In genomic region chr19:19513671-19514070, GRCh38 we compare ENCODE assay signal across 21 cellular contexts. TPM values are rescaled to one million over a fixed set of nuclear protein-coding genes. Genes with fewer than 3 reads are reported as not detected.
DNase-seq lines count a peak whose midpoint lies in the region; ATAC-seq, FAIRE-seq and TF ChIP-seq lines count a peak whose summit lies in the region.
"Had no signal": no experiment of that assay in that cellular context is flagged by ENCODE, and none has a peak within 500 bp of the region (broad histone marks: within the 10 kb centered on the region; RNA-seq: fewer than 3 reads in every experiment).

No MANE protein-coding gene starts in this region.

- no peak overlapping the region for H3K27ac ChIP-seq in astrocyte (ENCODE audit: low read depth, low read length)
- peak overlapping the region in 1 of 5 donors; percentile 25 for H3K27ac ChIP-seq in stomach
- H3K27ac ChIP-seq: 22Rv1, ascending aorta, HL-60, upper lobe of left lung had no signal

- H3K36me3 Mint-ChIP-seq in activated CD4-positive, alpha-beta memory T cell treated with anti-CD3 and anti-CD28 coated beads, Interleukin-2, amount 10 ng/mL, durations not matched to agents 7 days and 5 days (ENCODE audit: low read depth), result peaks cover 14% of the 10 kb centered on the region
- H3K36me3 Mint-ChIP-seq in activated CD4-positive, alpha-beta memory T cell treated with anti-CD3 and anti-CD28 coated beads for 36 hours, result peaks cover 8% of the 10 kb centered on the region
- H3K36me3 Mint-ChIP-seq in astrocyte (ENCODE audit: low read depth, unreplicated experiment), result peaks cover 8% of the 10 kb centered on the region
- peaks cover 0 to 4% (median 0%) of the 10 kb centered on the region in 3 donors for H3K36me3 Mint-ChIP-seq in naive thymus-derived CD8-positive, alpha-beta T cell

- H3K9me3 ChIP-seq in astrocyte (ENCODE audit: insufficient read depth, low read depth, low read length), result peaks cover 11% of the 10 kb centered on the region
- no peaks in the 10 kb centered on the region for H3K9me3 ChIP-seq in stomach
- H3K9me3 ChIP-seq: ascending aorta, upper lobe of left lung had no signal

- TF ChIP-seq CTCF in astrocyte (IDR thresholded peaks at IDR 0.05; ENCODE audit: insufficient read depth, low read depth, low read length), result no peak
- TF ChIP-seq CTCF in stomach (IDR thresholded peaks at IDR 0.05), result no peak
- no peak for TF ChIP-seq CTCF in GM13976 (IDR thresholded peaks at IDR 0.05; ENCODE audit: borderline replicate concordance, control extremely low read depth, extremely low read depth, insufficient read depth, missing control alignments)

- no peaks in the 10 kb centered on the region for H3K36me3 ChIP-seq in astrocyte (ENCODE audit: insufficient read depth, low read length)
- peaks cover 0 to 6% (median 0%) of the 10 kb centered on the region in 4 donors for H3K36me3 ChIP-seq in stomach
- H3K36me3 ChIP-seq: ascending aorta, upper lobe of left lung had no signal

- 84 to 88% (median 85%) methylated on average over 16 of the region's 16 CpGs for WGBS in stomach, 5 donors

- H3K79me2 ChIP-seq in astrocyte (ENCODE audit: insufficient read depth, low read length), result peaks cover 21% of the 10 kb centered on the region

- H3K4me1 ChIP-seq in astrocyte (ENCODE audit: insufficient read depth, low read length) (peaks cover 5% of the 10 kb centered on the region), stomach (peaks cover 23 to 42% (median 39%) of the 10 kb centered on the region in 4 donors)

- DNase-seq in activated CD4-positive, alpha-beta memory T cell treated with anti-CD3 and anti-CD28 coated beads, Interleukin-2, amount 10 ng/mL, durations not matched to agents 7 days and 5 days, result no peak
- DNase-seq in activated CD4-positive, alpha-beta memory T cell treated with anti-CD3 and anti-CD28 coated beads for 36 hours, result no peak
- DNase-seq in astrocyte (ENCODE audit: low read depth) (no peak), stomach (no peak), GM13976 (ENCODE audit: low spot score) (no peak), NCI-H526 (lab: John Stamatoyannopoulos, UW) (no peak), iPS-NIHi7 (ENCODE audit: extremely low spot score) (no peak)
- DNase-seq in naive thymus-derived CD8-positive, alpha-beta T cell, result no peak
- DNase-seq: activated CD4-positive, alpha-beta T cell treated with anti-CD3 and anti-CD28 coated beads for 4 hours; activated CD8-positive, alpha-beta memory T cell treated with anti-CD3 and anti-CD28 coated beads, Interleukin-2, amount 10 ng/mL, durations not matched to agents 7 days and 5 days; activated effector memory CD4-positive, alpha-beta T cell treated with Interleukin-2 at 50 U/mL for 16 hours; AML-193; cerebellar nuclear complex; IMR-90; NCI-H1436; NCI-H2171 had no signal

- peak overlapping the region; percentile 13 for H3K4me3 Mint-ChIP-seq in activated CD4-positive, alpha-beta memory T cell treated with anti-CD3 and anti-CD28 coated beads, Interleukin-2, amount 10 ng/mL, durations not matched to agents 7 days and 5 days
- H3K4me3 Mint-ChIP-seq in activated CD4-positive, alpha-beta memory T cell treated with anti-CD3 and anti-CD28 coated beads for 36 hours, result no peak overlapping the region
- H3K4me3 Mint-ChIP-seq in astrocyte (ENCODE audit: unreplicated experiment), result no peak overlapping the region
- H3K4me3 Mint-ChIP-seq in naive thymus-derived CD8-positive, alpha-beta T cell, result peak overlapping the region in 6 of 10 donors; percentile 15 to 77 (median 42)
- H3K4me3 Mint-ChIP-seq: activated CD8-positive, alpha-beta memory T cell treated with anti-CD3 and anti-CD28 coated beads, Interleukin-2, amount 10 ng/mL, durations not matched to agents 7 days and 5 days had no signal

- no peak for TF ChIP-seq POLR2A in stomach (IDR thresholded peaks at IDR 0.05)

- no peak for TF ChIP-seq EP300 in stomach (IDR thresholded peaks at IDR 0.05)

- H2AFZ ChIP-seq in astrocyte (ENCODE audit: low read depth, low read length), result no peak overlapping the region

- no peaks in the 10 kb centered on the region for H3K27me3 Mint-ChIP-seq in activated CD4-positive, alpha-beta memory T cell treated with anti-CD3 and anti-CD28 coated beads, Interleukin-2, amount 10 ng/mL, durations not matched to agents 7 days and 5 days
- no peaks in the 10 kb centered on the region for H3K27me3 Mint-ChIP-seq in activated CD4-positive, alpha-beta memory T cell treated with anti-CD3 and anti-CD28 coated beads for 36 hours
- no peaks in the 10 kb centered on the region for H3K27me3 Mint-ChIP-seq in astrocyte (ENCODE audit: low read depth, unreplicated experiment)
- no peaks in the 10 kb centered on the region for H3K27me3 Mint-ChIP-seq in naive thymus-derived CD8-positive, alpha-beta T cell
- H3K27me3 Mint-ChIP-seq: activated CD8-positive, alpha-beta memory T cell treated with anti-CD3 and anti-CD28 coated beads, Interleukin-2, amount 10 ng/mL, durations not matched to agents 7 days and 5 days had no signal

- H3K27me3 ChIP-seq in astrocyte (ENCODE audit: insufficient read depth, low read length) (no peaks in the 10 kb centered on the region), stomach (no peaks in the 10 kb centered on the region)
- H3K27me3 ChIP-seq: ascending aorta, upper lobe of left lung had no signal

- H3K4me3 ChIP-seq in astrocyte (ENCODE audit: insufficient read depth, low read depth, low read length) (no peak overlapping the region), stomach (peak overlapping the region in 3 of 4 donors; percentile 13 to 16 (median 13))

- CTCF ChIA-PET in activated CD4-positive, alpha-beta memory T cell treated with anti-CD3 and anti-CD28 coated beads, Interleukin-2, amount 10 ng/mL, durations not matched to agents 7 days and 5 days (lab: Charles Lee), result interaction anchor here (0.6 kb wide), 1 partner anchor 1305 kb away, joined by 3 read pairs; no protein-coding TSS in a partner anchor
- CTCF ChIA-PET in activated CD4-positive, alpha-beta memory T cell treated with anti-CD3 and anti-CD28 coated beads for 36 hours (lab: Charles Lee), result no interaction called here

- peaks cover 18% of the 10 kb centered on the region for H3K4me1 Mint-ChIP-seq in activated CD4-positive, alpha-beta memory T cell treated with anti-CD3 and anti-CD28 coated beads, Interleukin-2, amount 10 ng/mL, durations not matched to agents 7 days and 5 days
- H3K4me1 Mint-ChIP-seq in activated CD4-positive, alpha-beta memory T cell treated with anti-CD3 and anti-CD28 coated beads for 36 hours (ENCODE audit: low read depth), result peaks cover 14% of the 10 kb centered on the region
- no peaks in the 10 kb centered on the region for H3K4me1 Mint-ChIP-seq in astrocyte (ENCODE audit: low read depth, unreplicated experiment)
- H3K4me1 Mint-ChIP-seq in naive thymus-derived CD8-positive, alpha-beta T cell, result peaks cover 0 to 33% (median 13%) of the 10 kb centered on the region in 4 donors

- FAIRE-seq in astrocyte (lab: Jason Lieb, UNC), result no peak
- FAIRE-seq: H54 had no signal

- no peak for ATAC-seq in naive thymus-derived CD8-positive, alpha-beta T cell
- ATAC-seq: activated CD8-positive, alpha-beta memory T cell treated with anti-CD3 and anti-CD28 coated beads, Interleukin-2, amount 10 ng/mL, durations not matched to agents 7 days and 5 days had no signal

- intact Hi-C loops in activated CD4-positive, alpha-beta memory T cell treated with anti-CD3 and anti-CD28 coated beads for 36 hours (cut with micrococcal nuclease), result no loop called here
- intact Hi-C loops in stomach (cut with DNase I; ENCODE audit: low total_unique reads), result no loop called here

- H3K9me3 Mint-ChIP-seq in activated CD4-positive, alpha-beta memory T cell treated with anti-CD3 and anti-CD28 coated beads, Interleukin-2, amount 10 ng/mL, durations not matched to agents 7 days and 5 days, result no peaks in the 10 kb centered on the region
- H3K9me3 Mint-ChIP-seq in activated CD4-positive, alpha-beta memory T cell treated with anti-CD3 and anti-CD28 coated beads for 36 hours, result no peaks in the 10 kb centered on the region
- H3K9me3 Mint-ChIP-seq in astrocyte (ENCODE audit: unreplicated experiment), result peaks cover 3% of the 10 kb centered on the region
- no peaks in the 10 kb centered on the region for H3K9me3 Mint-ChIP-seq in naive thymus-derived CD8-positive, alpha-beta T cell

- no peaks in the 10 kb centered on the region for H4K20me1 ChIP-seq in astrocyte (ENCODE audit: insufficient read depth, low read length)

- in situ Hi-C loops in GM13976 (cut with MboI; ENCODE audit: low sequenced_read_pairs, unreplicated experiment), result no loop called here

- H3K27ac Mint-ChIP-seq in activated CD4-positive, alpha-beta memory T cell treated with anti-CD3 and anti-CD28 coated beads, Interleukin-2, amount 10 ng/mL, durations not matched to agents 7 days and 5 days, result no peak overlapping the region
- no peak overlapping the region for H3K27ac Mint-ChIP-seq in activated CD4-positive, alpha-beta memory T cell treated with anti-CD3 and anti-CD28 coated beads for 36 hours
- H3K27ac Mint-ChIP-seq in astrocyte (ENCODE audit: unreplicated experiment), result no peak overlapping the region
- H3K27ac Mint-ChIP-seq in naive thymus-derived CD8-positive, alpha-beta T cell, result no peak overlapping the region
- H3K27ac Mint-ChIP-seq: activated CD8-positive, alpha-beta memory T cell treated with anti-CD3 and anti-CD28 coated beads, Interleukin-2, amount 10 ng/mL, durations not matched to agents 7 days and 5 days had no signal

- POLR2A ChIA-PET in activated CD4-positive, alpha-beta memory T cell treated with anti-CD3 and anti-CD28 coated beads, Interleukin-2, amount 10 ng/mL, durations not matched to agents 7 days and 5 days (lab: Charles Lee), result no interaction called here
- POLR2A ChIA-PET in activated CD4-positive, alpha-beta memory T cell treated with anti-CD3 and anti-CD28 coated beads for 36 hours (lab: Charles Lee), result no interaction called here
- POLR2A ChIA-PET in naive thymus-derived CD8-positive, alpha-beta T cell (lab: Charles Lee), result interaction anchor here (0.6 to 3.4 kb wide), 5 partner anchors 9 to 192 kb away, joined by 3 to 7 read pairs (median 5); no protein-coding TSS in a partner anchor

- peak overlapping the region; percentile 69 for H3K4me2 ChIP-seq in astrocyte (ENCODE audit: low read length)

- no peak overlapping the region for H3K9ac ChIP-seq in astrocyte (ENCODE audit: low read length)

RNA-seq across cellular contexts. Expression of gene TSSK6, which starts 1.7 kb away (rescaled TPM):
- 1 to 10 TPM; 5.3 to 5.7 TPM for total RNA-seq in activated CD4-positive, alpha-beta memory T cell treated with anti-CD3 and anti-CD28 coated beads, Interleukin-2, amount 10 ng/mL, durations not matched to agents 7 days and 5 days
- 1 to 10 TPM; 3.1 to 4.7 TPM for total RNA-seq in activated CD4-positive, alpha-beta memory T cell treated with anti-CD3 and anti-CD28 coated beads for 36 hours
- total RNA-seq in astrocyte (1.8 TPM in 2 replicates), stomach (10 to 100 TPM in 1 of 5 donors, 1 to 10 TPM in 3, not detected in 1; 2.0 to 31.7 (median 5.6) TPM)
- 10 to 100 TPM in 1 of 2 experiments, 1 to 10 TPM in 1; 9.3 to 10.8 TPM for total RNA-seq in naive thymus-derived CD8-positive, alpha-beta T cell
- polyA plus RNA-seq in naive thymus-derived CD8-positive, alpha-beta T cell, result 1 to 10 TPM in 2 of 3 donors, under 1 TPM in 1; 0.59 to 3.7 (median 3.1) TPM
- 1 to 10 TPM in 1 of 3 donors, under 1 TPM in 2; 0.93 to 2.0 (median 0.93) TPM for polyA plus RNA-seq in stomach
- total RNA-seq: ascending aorta had no signal

RNA-seq across cellular contexts. Expression of gene NDUFA13, which starts 2.4 kb away (rescaled TPM):
- total RNA-seq in activated CD4-positive, alpha-beta memory T cell treated with anti-CD3 and anti-CD28 coated beads, Interleukin-2, amount 10 ng/mL, durations not matched to agents 7 days and 5 days, result 100 to 1,000 TPM; 371 to 388 TPM
- 100 to 1,000 TPM; 365 to 374 TPM for total RNA-seq in activated CD4-positive, alpha-beta memory T cell treated with anti-CD3 and anti-CD28 coated beads for 36 hours
- total RNA-seq in astrocyte (311 and 347 TPM in 2 replicates), stomach (100 to 1,000 TPM in 1 of 5 donors, 10 to 100 TPM in 4; 24.5 to 204 (median 71.4) TPM)
- total RNA-seq in naive thymus-derived CD8-positive, alpha-beta T cell, result 100 to 1,000 TPM; 177 to 180 TPM
- polyA plus RNA-seq in naive thymus-derived CD8-positive, alpha-beta T cell, result 100 to 1,000 TPM; 329 to 360 (median 338) TPM
- polyA plus RNA-seq in stomach, result 100 to 1,000 TPM; 258 to 367 (median 300) TPM

RNA-seq across cellular contexts. Expression of gene YJEFN3, which starts 15.0 kb away (rescaled TPM):
- 1 to 10 TPM; 8.2 to 8.7 TPM for total RNA-seq in activated CD4-positive, alpha-beta memory T cell treated with anti-CD3 and anti-CD28 coated beads, Interleukin-2, amount 10 ng/mL, durations not matched to agents 7 days and 5 days
- total RNA-seq in activated CD4-positive, alpha-beta memory T cell treated with anti-CD3 and anti-CD28 coated beads for 36 hours, result 1 to 10 TPM; 6.9 to 8.2 TPM
- 8.1 and 9.8 TPM in 2 replicates for total RNA-seq in astrocyte
- 10 to 100 TPM; 11.1 to 12.8 TPM for total RNA-seq in naive thymus-derived CD8-positive, alpha-beta T cell
- polyA plus RNA-seq in naive thymus-derived CD8-positive, alpha-beta T cell, result under 1 TPM in 2 of 3 donors, not detected in 1; 0.08 to 0.63 TPM
- total RNA-seq in stomach, result 100 to 1,000 TPM in 1 of 5 donors, 1 to 10 TPM in 1, under 1 TPM in 3; 0.43 to 117 (median 0.92) TPM
- 10 to 100 TPM in 1 of 3 donors, 1 to 10 TPM in 2; 4.9 to 14.5 (median 5.2) TPM for polyA plus RNA-seq in stomach

RNA-seq across cellular contexts. Expression of gene CILP2, which starts 24.4 kb away (rescaled TPM):
- total RNA-seq in activated CD4-positive, alpha-beta memory T cell treated with anti-CD3 and anti-CD28 coated beads, Interleukin-2, amount 10 ng/mL, durations not matched to agents 7 days and 5 days, result under 1 TPM in 1 of 2 experiments, not detected in 1; 0.08 TPM
- total RNA-seq in activated CD4-positive, alpha-beta memory T cell treated with anti-CD3 and anti-CD28 coated beads for 36 hours, result under 1 TPM; 0.44 to 0.50 TPM
- total RNA-seq in astrocyte, result 3.9 and 6.0 TPM in 2 replicates
- under 1 TPM; 0.31 to 0.41 TPM for total RNA-seq in naive thymus-derived CD8-positive, alpha-beta T cell
- polyA plus RNA-seq in naive thymus-derived CD8-positive, alpha-beta T cell, result under 1 TPM in 2 of 3 donors, not detected in 1; 0.56 to 0.64 TPM
- total RNA-seq in stomach, result 1 to 10 TPM in 1 of 5 donors, under 1 TPM in 2, not detected in 2; under 0.01 to 1.4 (median 0.73) TPM
- polyA plus RNA-seq in stomach, result under 1 TPM in 1 of 3 donors, not detected in 2; 0.05 TPM
- total RNA-seq: ascending aorta had no signal

Comparison
In these comparisons a context has a peak if more than half of its experiments do, and no peak if none do; other contexts are left out.
1. H3K4me3 Mint-ChIP-seq: peak in activated CD4-positive, alpha-beta memory T cell treated with anti-CD3 and anti-CD28 coated beads, Interleukin-2, amount 10 ng/mL, durations not matched to agents 7 days and 5 days (single experiment) and naive thymus-derived CD8-positive, alpha-beta T cell (6 of 10); none in activated CD4-positive, alpha-beta memory T cell treated with anti-CD3 and anti-CD28 coated beads for 36 hours (single experiment) and astrocyte (single experiment).